18 cellular contexts compared by ENCODE assay signal in the genomic region with DNA sequence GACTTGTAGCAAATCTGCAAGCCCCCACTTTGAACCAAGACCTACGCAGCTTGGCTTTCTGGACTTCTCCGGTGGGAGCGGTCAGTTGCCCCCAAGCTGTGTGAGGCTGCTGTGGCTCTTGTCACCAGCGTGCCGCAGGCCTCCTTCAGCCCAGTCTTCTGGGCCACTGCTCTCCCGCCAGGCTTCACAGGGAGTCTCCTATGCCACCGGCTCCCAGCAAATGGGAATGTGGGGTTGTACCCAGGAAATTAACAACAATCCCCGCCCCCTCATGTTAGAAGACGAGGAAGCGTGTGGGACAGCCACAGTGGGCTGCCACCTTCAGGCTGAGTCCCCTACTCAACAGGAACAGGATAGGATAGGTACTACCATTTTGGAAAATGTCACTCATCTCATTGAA. TPM values are rescaled to one million over a fixed set of nuclear protein-coding genes. Genes with fewer than 3 reads are reported as not detected.
DNase-seq lines count a peak whose midpoint lies in the region; ATAC-seq and TF ChIP-seq lines count a peak whose summit lies in the region.
"Had no signal": no experiment of that assay in that cellular context is flagged by ENCODE, and none has a peak within 500 bp of the region (broad histone marks: within the 10 kb centered on the region; RNA-seq: fewer than 3 reads in every experiment).

No MANE protein-coding gene starts in this region.

- H3K27ac Mint-ChIP-seq in chondrocyte (ENCODE audit: unreplicated experiment) (no peak overlapping the region), neural crest cell (ENCODE audit: unreplicated experiment) (no peak overlapping the region)

- H3K4me3 ChIP-seq in BLaER1 = no peak overlapping the region
- H3K4me3 ChIP-seq in DND-41 (ENCODE audit: low read depth in 1 of 2, low read length in 2 of 2) = peak overlapping the region in 1 of 2 experiments; percentile 18; a peak in 1 of 4 replicates
- H3K4me3 ChIP-seq in WERI-Rb-1 (ENCODE audit: low read depth, low read length) = no peak overlapping the region
- H3K4me3 ChIP-seq: GM23248 had no signal

- H3K36me3 ChIP-seq in BLaER1 = no peaks in the 10 kb centered on the region
- H3K36me3 ChIP-seq in DND-41 (ENCODE audit: insufficient read depth, low read length) = peaks cover 6% of the 10 kb centered on the region; the same call in 1 of the 2 replicates
- no peaks in the 10 kb centered on the region for H3K36me3 ChIP-seq in WERI-Rb-1

- peaks cover 28% of the 10 kb centered on the region for H3K4me1 Mint-ChIP-seq in chondrocyte (ENCODE audit: low read depth)
- peaks cover 37% of the 10 kb centered on the region for H3K4me1 Mint-ChIP-seq in neural crest cell

- H3K36me3 Mint-ChIP-seq in chondrocyte (ENCODE audit: low read depth) = peaks cover 1% of the 10 kb centered on the region
- H3K36me3 Mint-ChIP-seq in neural crest cell (ENCODE audit: low read depth) = peaks cover 2% of the 10 kb centered on the region

- TF ChIP-seq CTCF in DND-41 (IDR thresholded peaks at IDR 0.05; ENCODE audit: borderline replicate concordance, extremely low read depth, low read length, poor library complexity, severe bottlenecking) = no peak
- no peak for TF ChIP-seq CTCF in chondrocyte (IDR thresholded peaks at IDR 0.05)
- TF ChIP-seq CTCF in neural crest cell (conservative IDR thresholded peaks at IDR 0.05) = no peak
- TF ChIP-seq CTCF in WERI-Rb-1 (IDR thresholded peaks at IDR 0.05; ENCODE audit: low read depth, low read length) = no peak

- no peak for ATAC-seq in DND-41 (ENCODE audit: insufficient read depth, low read depth)
- ATAC-seq: HCT116, Right ventricle myocardium inferior had no signal

- H3K79me2 ChIP-seq in DND-41 (ENCODE audit: insufficient read depth, low read length) = peaks cover 31% of the 10 kb centered on the region

- peaks cover 52% of the 10 kb centered on the region for H3K27me3 ChIP-seq in BLaER1
- H3K27me3 ChIP-seq in DND-41 (ENCODE audit: insufficient read depth, low read length, poor library complexity) = peaks cover 7% of the 10 kb centered on the region
- H3K27me3 ChIP-seq in WERI-Rb-1 (ENCODE audit: insufficient read depth, low read depth, severe bottlenecking) = peaks cover 12% of the 10 kb centered on the region

- no peaks in the 10 kb centered on the region for H3K9me3 Mint-ChIP-seq in chondrocyte (ENCODE audit: low read depth)
- no peaks in the 10 kb centered on the region for H3K9me3 Mint-ChIP-seq in neural crest cell

- no peak overlapping the region for H3K27ac ChIP-seq in BLaER1
- peak overlapping the region; percentile 88 for H3K27ac ChIP-seq in DND-41 (ENCODE audit: low read length)
- H3K27ac ChIP-seq in WERI-Rb-1 = no peak overlapping the region
- H3K27ac ChIP-seq: GM23248 had no signal

- DNase-seq in DND-41 (no peak), chondrocyte (ENCODE audit: low spot score) (peak; percentile 65), neural crest cell (ENCODE audit: low read depth, low spot score) (no peak), SW 1271 (lab: John Stamatoyannopoulos, UW) (no peak), SKM-1 (lab: John Stamatoyannopoulos, UW; ENCODE audit: unreplicated experiment) (no peak), WERI-Rb-1 (no peak), SIG-M5 (lab: John Stamatoyannopoulos, UW) (no peak)
- DNase-seq: COR-L47, DMS79, GM23248, NCI-H1105, NCI-H1694 treated with DMSO at 0.1 percent for 48 hours, NCI-H2081 treated with DMSO at 0.1 percent for 48 hours, NCI-H2171 treated with DMSO at 0.1 percent for 48 hours, NCI-H526 treated with DMSO at 0.1 percent for 48 hours had no signal

- H3K9ac ChIP-seq in BLaER1 (no peak overlapping the region), DND-41 (ENCODE audit: low read depth, low read length) (peak overlapping the region; percentile 46)
- H3K9ac ChIP-seq: GM23248 had no signal

- peak overlapping the region; percentile 99 for H3K4me2 ChIP-seq in BLaER1
- H3K4me2 ChIP-seq in DND-41 (ENCODE audit: insufficient read depth, low read length) = peak overlapping the region; percentile 45

- H3K4me1 ChIP-seq in BLaER1 (peaks cover 81% of the 10 kb centered on the region), DND-41 (ENCODE audit: insufficient read depth, low read length) (peaks cover 77% of the 10 kb centered on the region)

- H3K9me3 ChIP-seq in BLaER1 (no peaks in the 10 kb centered on the region), DND-41 (ENCODE audit: insufficient read depth, low read length, severe bottlenecking) (no peaks in the 10 kb centered on the region), WERI-Rb-1 (ENCODE audit: severe bottlenecking) (no peaks in the 10 kb centered on the region)

- H3K27me3 Mint-ChIP-seq in chondrocyte (ENCODE audit: low read depth) (peaks cover 23% of the 10 kb centered on the region), neural crest cell (ENCODE audit: low read depth) (peaks cover 4% of the 10 kb centered on the region)

- no peak overlapping the region for H3K4me3 Mint-ChIP-seq in chondrocyte (ENCODE audit: unreplicated experiment)
- peak overlapping the region; percentile 47 for H3K4me3 Mint-ChIP-seq in neural crest cell

- H2AFZ ChIP-seq in DND-41 (ENCODE audit: low read depth, low read length) = no peak overlapping the region
- H2AFZ ChIP-seq: GM23248 had no signal

- H4K20me1 ChIP-seq in BLaER1 = peaks cover 9% of the 10 kb centered on the region
- H4K20me1 ChIP-seq in DND-41 (ENCODE audit: insufficient read depth, low read length) = no peaks in the 10 kb centered on the region

RNA-seq across cellular contexts. Expression of gene WDR86, which starts 4.2 kb away (rescaled TPM):
- total RNA-seq in chondrocyte = not detected in 3 replicates
- total RNA-seq in neural crest cell = 24.8 and 29.8 TPM in 2 replicates
- total RNA-seq: GM23248 had no signal

RNA-seq across cellular contexts. Expression of gene CRYGN, which starts 34.4 kb away (rescaled TPM):
- total RNA-seq in chondrocyte (not detected in 3 replicates), neural crest cell (0.16 and 0.32 TPM in 2 replicates)
- total RNA-seq: GM23248, Right ventricle myocardium inferior had no signal

Comparison
In these comparisons a context has a peak if more than half of its experiments do, and no peak if none do; other contexts are left out.
1. RNA of gene WDR86, which starts 4.2 kb away (total RNA-seq): 24.8 to 29.8 TPM in neural crest cell; not detected in chondrocyte; every median in the first group is over 10 times any median in the second.